Comparison of ENCODE assay signal across 8 cellular contexts in the genomic region with DNA sequence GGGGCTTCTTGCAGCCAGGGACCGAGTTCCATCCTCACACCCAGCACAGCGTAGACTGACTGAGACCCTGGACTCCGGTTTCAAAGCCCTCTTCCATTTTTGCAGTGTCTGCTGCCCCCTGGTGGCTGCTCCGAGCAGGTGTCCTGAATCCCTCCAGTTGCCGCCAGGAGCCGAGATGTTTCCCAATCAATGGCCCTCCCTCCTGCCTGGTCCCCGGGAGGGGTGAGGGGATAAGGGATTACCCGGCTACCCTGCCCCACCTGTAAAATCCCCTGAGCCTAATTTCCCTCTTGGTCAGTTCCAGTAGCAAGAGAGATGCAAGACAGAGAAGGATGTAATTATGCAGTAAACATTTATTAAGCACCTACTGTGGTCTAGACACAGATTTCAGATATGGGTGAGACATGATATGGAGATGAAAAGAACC. TPM values are rescaled to one million over a fixed set of nuclear protein-coding genes. Genes with fewer than 3 reads are reported as not detected.
DNase-seq lines count a peak whose midpoint lies in the region; ATAC-seq, FAIRE-seq and TF ChIP-seq lines count a peak whose summit lies in the region.

No MANE protein-coding gene starts in this region.

- H3K9me3 Mint-ChIP-seq in CD4-positive, alpha-beta T cell = no peaks in the 10 kb centered on the region
- no peaks in the 10 kb centered on the region for H3K9me3 Mint-ChIP-seq in activated T-cell treated with anti-CD3 and anti-CD28 coated beads, Interleukin-2, amount 50 U/mL, for 24 hours
- H3K9me3 Mint-ChIP-seq in nephron progenitor cell = no peaks in the 10 kb centered on the region

- CTCF ChIA-PET in CD4-positive, alpha-beta T cell (lab: Charles Lee) = no interaction called here
- CTCF ChIA-PET in OCI-LY7 (lab: Charles Lee; ENCODE audit: unreplicated experiment) = no interaction called here

- TF ChIP-seq CTCF in CD4-positive, alpha-beta T cell (IDR thresholded peaks at IDR 0.05) = peak; percentile 92
- peak; percentile 97 for TF ChIP-seq CTCF in OCI-LY7 (conservative IDR thresholded peaks at IDR 0.05; ENCODE audit: low read length)
- peak; percentile 95 to 96 for TF ChIP-seq CTCF in fibroblast of lung (conservative IDR thresholded peaks at IDR 0.05 in 1 of 2, IDR thresholded peaks at IDR 0.05 in 1 of 2; ENCODE audit: low read depth in 1 of 2, low read length in 2 of 2)
- TF ChIP-seq CTCF in nephron progenitor cell (IDR thresholded peaks at IDR 0.05) = peak; percentile 91

- H3K4me2 ChIP-seq in OCI-LY7 (ENCODE audit: low read length) (no peak overlapping the region), fibroblast of lung (ENCODE audit: extremely low read depth, insufficient read depth, low read length) (peak overlapping the region; percentile 25)

- H3K9me3 ChIP-seq in CD4-positive, alpha-beta T cell (ENCODE audit: control insufficient read depth, low read length) = no peaks in the 10 kb centered on the region
- H3K9me3 ChIP-seq in OCI-LY7 (ENCODE audit: low read length) (no peaks in the 10 kb centered on the region), fibroblast of lung (ENCODE audit: control insufficient read depth, insufficient read depth, low read depth, low read length) (no peaks in the 10 kb centered on the region)

- FAIRE-seq in HTR-8/SVneo (lab: Jason Lieb, UNC) = peak; percentile 85

- no peak overlapping the region for H3K27ac ChIP-seq in CD4-positive, alpha-beta T cell (ENCODE audit: low read depth, low read length)
- no peak overlapping the region for H3K27ac ChIP-seq in OCI-LY7 (ENCODE audit: low read depth, low read length, poor library complexity, severe bottlenecking)
- no peak overlapping the region for H3K27ac ChIP-seq in fibroblast of lung (ENCODE audit: insufficient read depth, low read length)

- no peak overlapping the region for H3K27ac Mint-ChIP-seq in CD4-positive, alpha-beta T cell
- no peak overlapping the region for H3K27ac Mint-ChIP-seq in activated T-cell treated with anti-CD3 and anti-CD28 coated beads, Interleukin-2, amount 50 U/mL, for 24 hours
- H3K27ac Mint-ChIP-seq in nephron progenitor cell = no peak overlapping the region

- no peaks in the 10 kb centered on the region for H3K36me3 ChIP-seq in OCI-LY7 (ENCODE audit: insufficient read depth, low read length)
- no peaks in the 10 kb centered on the region for H3K36me3 ChIP-seq in fibroblast of lung (ENCODE audit: control insufficient read depth, insufficient read depth, low read length)

- H3K36me3 Mint-ChIP-seq in CD4-positive, alpha-beta T cell (ENCODE audit: low read depth) = no peaks in the 10 kb centered on the region
- no peaks in the 10 kb centered on the region for H3K36me3 Mint-ChIP-seq in activated T-cell treated with anti-CD3 and anti-CD28 coated beads, Interleukin-2, amount 50 U/mL, for 24 hours (ENCODE audit: low read depth)
- no peaks in the 10 kb centered on the region for H3K36me3 Mint-ChIP-seq in nephron progenitor cell (ENCODE audit: low read depth)

- ATAC-seq in CD4-positive, alpha-beta T cell (ENCODE audit: poor library complexity) = peak; percentile 54
- no peak for ATAC-seq in GM19324 (IDR thresholded peaks at IDR 0.05; ENCODE audit: low FRiP score, unreplicated experiment)

- DNase-seq in CD4-positive, alpha-beta T cell = peak; percentile 58 to 79 (median 67)
- peak; percentile 93 for DNase-seq in HTR-8/SVneo (ENCODE audit: insufficient read length, low spot score)
- DNase-seq in OCI-LY7 (ENCODE audit: low spot score) = peak; percentile 63
- peak; percentile 83 for DNase-seq in activated T-cell treated with anti-CD3 and anti-CD28 coated beads, Interleukin-2, amount 50 U/mL, for 24 hours
- peak; percentile 42 to 73 for DNase-seq in fibroblast of lung (ENCODE audit: low read depth in 2 of 2)
- DNase-seq in nephron progenitor cell = peak; percentile 91
- peak; percentile 66 for DNase-seq in stimulated activated naive CD4-positive, alpha-beta T cell treated with Interleukin-2 at 50 U/mL for 16 hours (lab: John Stamatoyannopoulos, UW)

- intact Hi-C loops in CD4-positive, alpha-beta T cell (cut with DNase I, micrococcal nuclease) = loop anchor here (1.0 to 2.0 kb wide), 5 partner anchors 289 to 420 kb away; no protein-coding TSS in a partner anchor
- intact Hi-C loops in OCI-LY7 (cut with micrococcal nuclease; ENCODE audit: unreplicated experiment) = loop anchor here (1.0 to 5.0 kb wide), 3 partner anchors 292 to 417 kb away; no protein-coding TSS in a partner anchor

- H3K4me1 ChIP-seq in OCI-LY7 (ENCODE audit: insufficient read depth, low read length, poor library complexity, severe bottlenecking) = no peaks in the 10 kb centered on the region
- no peaks in the 10 kb centered on the region for H3K4me1 ChIP-seq in fibroblast of lung (ENCODE audit: control insufficient read depth, extremely low read depth, insufficient read depth, low read length)

- peaks cover 12% of the 10 kb centered on the region for H3K4me1 Mint-ChIP-seq in CD4-positive, alpha-beta T cell (ENCODE audit: low read depth)
- peaks cover 11% of the 10 kb centered on the region for H3K4me1 Mint-ChIP-seq in activated T-cell treated with anti-CD3 and anti-CD28 coated beads, Interleukin-2, amount 50 U/mL, for 24 hours (ENCODE audit: low read depth)
- peaks cover 6% of the 10 kb centered on the region for H3K4me1 Mint-ChIP-seq in nephron progenitor cell

- no peaks in the 10 kb centered on the region for H3K27me3 ChIP-seq in CD4-positive, alpha-beta T cell (ENCODE audit: control insufficient read depth, insufficient read depth, low read length)
- no peaks in the 10 kb centered on the region for H3K27me3 ChIP-seq in fibroblast of lung (ENCODE audit: control insufficient read depth, insufficient read depth, low read length)

- no peaks in the 10 kb centered on the region for H3K9me2 ChIP-seq in OCI-LY7 (ENCODE audit: insufficient read depth, low read length)

- H3K79me2 ChIP-seq in OCI-LY7 (ENCODE audit: insufficient read depth, low read depth, low read length) = no peaks in the 10 kb centered on the region
- no peaks in the 10 kb centered on the region for H3K79me2 ChIP-seq in fibroblast of lung (ENCODE audit: control insufficient read depth, insufficient read depth, low read length)

- no peak overlapping the region for H3K4me3 ChIP-seq in OCI-LY7 (ENCODE audit: low read depth, low read length, poor library complexity, severe bottlenecking)
- H3K4me3 ChIP-seq in fibroblast of lung (replicated peaks in 1 of 4; ENCODE audit: control extremely low read depth in 1 of 4, insufficient read depth in 1 of 4, low read depth in 3 of 4, low read length in 4 of 4) = no peak overlapping the region

- H3K9ac ChIP-seq in fibroblast of lung (ENCODE audit: insufficient read depth, low read length) = no peak overlapping the region

- BruUV-seq in OCI-LY7 (replicated peaks; lab: Mats Ljungman, UMichigan) = no TSS peak

- no peak overlapping the region for H3K4me3 Mint-ChIP-seq in CD4-positive, alpha-beta T cell
- no peak overlapping the region for H3K4me3 Mint-ChIP-seq in activated T-cell treated with anti-CD3 and anti-CD28 coated beads, Interleukin-2, amount 50 U/mL, for 24 hours
- no peak overlapping the region for H3K4me3 Mint-ChIP-seq in nephron progenitor cell

- peaks cover 17% of the 10 kb centered on the region for H3K27me3 Mint-ChIP-seq in CD4-positive, alpha-beta T cell
- H3K27me3 Mint-ChIP-seq in activated T-cell treated with anti-CD3 and anti-CD28 coated beads, Interleukin-2, amount 50 U/mL, for 24 hours = peaks cover 14% of the 10 kb centered on the region
- peaks cover 3% of the 10 kb centered on the region for H3K27me3 Mint-ChIP-seq in nephron progenitor cell (ENCODE audit: low read depth, poor library complexity)

- POLR2A ChIA-PET in CD4-positive, alpha-beta T cell (lab: Charles Lee) = no interaction called here
- POLR2A ChIA-PET in OCI-LY7 (lab: Charles Lee) = interaction anchor here (0.6 to 0.7 kb wide), 2 partner anchors 38 to 239 kb away, joined by 3 to 6 read pairs; no protein-coding TSS in a partner anchor

- H2AFZ ChIP-seq in OCI-LY7 (ENCODE audit: low read length) (no peak overlapping the region), fibroblast of lung (ENCODE audit: low read length) (no peak overlapping the region)

- H4K20me1 ChIP-seq in OCI-LY7 (ENCODE audit: insufficient read depth, low read length) = no peaks in the 10 kb centered on the region
- no peaks in the 10 kb centered on the region for H4K20me1 ChIP-seq in fibroblast of lung (ENCODE audit: control insufficient read depth, extremely low read depth, insufficient read depth, low read length)

RNA-seq across cellular contexts. Expression of gene PHETA1, which starts 55.0 kb away (rescaled TPM):
- 1 to 10 TPM; 1.3 to 1.7 TPM for total RNA-seq in CD4-positive, alpha-beta T cell
- total RNA-seq in OCI-LY7 (2014; rRNA removed; shearing (Covaris generic)) = 0.70 and 0.73 TPM in 2 replicates
- 2.7 TPM in 2 replicates for total RNA-seq in OCI-LY7 (2022)
- 3.8 and 4.1 TPM in 2 replicates for total RNA-seq in fibroblast of lung
- polyA plus RNA-seq in fibroblast of lung = 2.6 and 3.4 TPM in 2 replicates
- 3.9 and 7.2 TPM in 2 replicates for polyA plus RNA-seq in fibroblast of lung (2012)
- 3.1 and 3.4 TPM in 2 replicates for polyA minus RNA-seq in fibroblast of lung (ENCODE audit: low replicate concordance)
